In genomic region chr16:89690392-89690901, GRCh38 we compare ENCODE assay signal across 15 cellular contexts. TPM values are rescaled to one million over a fixed set of nuclear protein-coding genes. Genes with fewer than 3 reads are reported as not detected.
DNase-seq lines count a peak whose midpoint lies in the region; ATAC-seq and TF ChIP-seq lines count a peak whose summit lies in the region.
"Had no signal": no experiment of that assay in that cellular context is flagged by ENCODE, and none has a peak within 500 bp of the region (broad histone marks: within the 10 kb centered on the region; RNA-seq: fewer than 3 reads in every experiment).

No MANE protein-coding gene starts in this region.

- DNase-seq in T-helper 17 cell (no peak), kidney glomerular epithelial cell (lab: John Stamatoyannopoulos, UW) (no peak)
- DNase-seq: activated gamma-delta T cell treated with Interleukin-2 at 50 U/mL for 16 hours, body of pancreas, DMS79 treated with DMSO at 0.1 percent for 48 hours, NCI-H1092, NCI-H2029 treated with DMSO at 0.1 percent for 48 hours, NCI-H2227 treated with DMSO at 0.1 percent for 48 hours, NCI-H748 treated with DMSO at 0.1 percent for 48 hours, transverse colon had no signal

- ATAC-seq in T-helper 17 cell (no peak), GM19395 (IDR thresholded peaks at IDR 0.05; ENCODE audit: unreplicated experiment) (no peak)
- ATAC-seq: body of pancreas had no signal

- H3K27ac ChIP-seq in 22Rv1, result peak overlapping the region; percentile 98
- H3K27ac ChIP-seq: body of pancreas, C4-2B, neutrophil, prostate gland, transverse colon had no signal

- H3K4me3 Mint-ChIP-seq in T-helper 17 cell, result no peak overlapping the region

- H3K4me1 Mint-ChIP-seq in T-helper 17 cell, result peaks cover 11% of the 10 kb centered on the region

- H3K36me3 Mint-ChIP-seq in T-helper 17 cell (ENCODE audit: low read depth), result no peaks in the 10 kb centered on the region

- H3K27ac Mint-ChIP-seq in T-helper 17 cell, result peak overlapping the region; percentile 21

- H3K9me3 ChIP-seq in T-helper 17 cell (ENCODE audit: control insufficient read depth, low read length, poor library complexity, severe bottlenecking), result no peaks in the 10 kb centered on the region
- H3K9me3 ChIP-seq: body of pancreas, neutrophil, prostate gland, transverse colon had no signal

- no peak for TF ChIP-seq CTCF in 22Rv1 (IDR thresholded peaks at IDR 0.05)

- H3K27me3 Mint-ChIP-seq in T-helper 17 cell, result no peaks in the 10 kb centered on the region

RNA-seq across cellular contexts. Expression of gene CDK10, which starts 4.0 kb away (rescaled TPM):
- total RNA-seq in T-helper 17 cell, result 10 to 100 TPM; 83.0 to 86.0 TPM

RNA-seq across cellular contexts. Expression of gene SPATA2L, which starts 11.1 kb away (rescaled TPM):
- total RNA-seq in T-helper 17 cell, result 10 to 100 TPM; 20.6 to 30.8 TPM

RNA-seq across cellular contexts. Expression of gene VPS9D1, which starts 30.3 kb away (rescaled TPM):
- total RNA-seq in T-helper 17 cell, result 10 to 100 TPM; 18.8 to 23.2 TPM

RNA-seq across cellular contexts. Expression of gene ZNF276, which starts 30.9 kb away (rescaled TPM):
- 100 to 1,000 TPM; 103 to 104 TPM for total RNA-seq in T-helper 17 cell

RNA-seq across cellular contexts. Expression of gene SPATA33, which starts 32.8 kb away (rescaled TPM):
- total RNA-seq in T-helper 17 cell, result 10 to 100 TPM in 1 of 2 donors, 1 to 10 TPM in 1; 8.3 to 10.1 TPM
